Comparison of ENCODE assay signal across 8 cellular contexts in genomic region chr2:231191896-231192872, GRCh38. TPM values are rescaled to one million over a fixed set of nuclear protein-coding genes. Genes with fewer than 3 reads are reported as not detected.
DNase-seq lines count a peak whose midpoint lies in the region; ATAC-seq and TF ChIP-seq lines count a peak whose summit lies in the region.

No MANE protein-coding gene starts in this region.

- H3K4me3 ChIP-seq in HL-60 (replicated peaks; ENCODE audit: insufficient read depth, low read length) = no peak overlapping the region
- H3K4me3 ChIP-seq in WI38 (ENCODE audit: low read depth, low read length) = no peak overlapping the region
- no peak overlapping the region for H3K4me3 ChIP-seq in spleen

- no peaks in the 10 kb centered on the region for H3K9me3 ChIP-seq in spleen

- H3K27me3 ChIP-seq in HL-60 (ENCODE audit: insufficient read depth, poor library complexity, severe bottlenecking) (no peaks in the 10 kb centered on the region), spleen (replicated peaks in 1 of 7) (peaks cover 0 to 27% (median 6%) of the 10 kb centered on the region in 7 donors)

- no peak for ATAC-seq in GM19397 (IDR thresholded peaks at IDR 0.05; ENCODE audit: unreplicated experiment)

- peak; percentile 38 for TF ChIP-seq CTCF in 22Rv1 (IDR thresholded peaks at IDR 0.05)
- peak; percentile 31 for TF ChIP-seq CTCF in HL-60 (IDR thresholded peaks at IDR 0.05; ENCODE audit: insufficient read depth, low read length)
- TF ChIP-seq CTCF in WI38 (IDR thresholded peaks at IDR 0.05; ENCODE audit: low read depth, low read length) = peak; percentile 80
- peak in 9 of 11 experiments; percentile 21 to 58 (median 43) for TF ChIP-seq CTCF in spleen (IDR thresholded peaks at IDR 0.05 in 8 of 11, conservative IDR thresholded peaks at IDR 0.05 in 3 of 11)

- H3K4me1 ChIP-seq in spleen = peaks cover 0 to 33% (median 12%) of the 10 kb centered on the region in 6 donors

- no peak for TF ChIP-seq POLR2A in spleen (IDR thresholded peaks at IDR 0.05)

- DNase-seq in HL-60 (ENCODE audit: low read depth in 1 of 2, low spot score in 1 of 2) (peak in 1 of 2 experiments; percentile 26), hepatic stellate cell (ENCODE audit: low spot score) (peak; percentile 84), spleen (no peak), NCI-H2029 treated with DMSO at 0.1 percent for 48 hours (lab: John Stamatoyannopoulos, UW) (no peak), NAMALWA (ENCODE audit: low spot score) (no peak)

- no peaks in the 10 kb centered on the region for H3K36me3 ChIP-seq in spleen

- intact Hi-C loops in spleen (cut with DNase I; ENCODE audit: low total_unique reads) = loop anchor here (10.0 kb wide), 1 partner anchor 87 kb away; no protein-coding TSS in a partner anchor

- no peak overlapping the region for H3K27ac ChIP-seq in 22Rv1
- no peak overlapping the region for H3K27ac ChIP-seq in HL-60 (replicated peaks)
- H3K27ac ChIP-seq in spleen = peak overlapping the region in 5 of 8 donors; percentile 32 to 87 (median 45)

- WGBS in spleen, 5 donors = 72 to 81% (median 80%) methylated on average over 19 of the region's 19 CpGs

RNA-seq across cellular contexts. Expression of gene ARMC9, which starts 6.2 kb away (rescaled TPM):
- 1 to 10 TPM; 2.9 to 8.9 (median 4.9) TPM for total RNA-seq in spleen
- 1 to 10 TPM in 2 of 3 donors, under 1 TPM in 1; 0.83 to 2.5 (median 2.2) TPM for polyA plus RNA-seq in spleen

Comparison
In these comparisons a context has a peak if more than half of its experiments do, and no peak if none do; other contexts are left out.
1. H3K27ac ChIP-seq: peak in spleen (5 of 8); none in 22Rv1 (single experiment) and HL-60 (single experiment).
2. Peak in every context shown above with its lines, with median percentiles within 50 percentile points of each other: CTCF ChIP-seq.